In the genomic region with DNA sequence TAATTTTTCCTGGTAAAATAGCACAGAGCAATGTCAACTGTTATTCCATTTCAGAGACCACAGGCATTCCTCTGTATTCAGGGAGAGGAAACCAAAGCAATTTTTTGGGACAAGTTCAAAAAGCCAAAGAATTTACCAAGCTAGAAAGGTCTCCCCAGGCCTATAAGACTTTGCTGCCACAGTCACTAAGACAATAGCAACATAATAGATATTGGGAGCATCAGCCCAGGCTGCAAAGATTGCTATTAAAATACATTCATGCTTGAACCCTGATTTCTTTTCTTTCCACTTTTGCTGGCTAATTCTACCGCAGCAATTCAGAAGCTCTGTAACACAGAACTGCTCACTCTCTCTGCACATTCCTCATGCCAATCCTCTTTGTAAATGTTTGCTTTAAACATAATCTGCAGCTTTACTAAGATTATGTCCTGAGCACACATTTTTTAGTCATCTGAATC, we compare ENCODE assay signal across 2 cellular contexts.
TF ChIP-seq lines count a peak whose summit lies in the region.

No MANE protein-coding gene starts in this region.

TF ChIP-seq in SK-N-SH, 30 proteins besides CTCF, POLR2A, EP300 and RAD21 (continued from another document):
- TF ChIP-seq FOXM1 (IDR thresholded peaks at IDR 0.05; ENCODE audit: low read depth) = no peak
- TF ChIP-seq TEAD4 (IDR thresholded peaks at IDR 0.05; ENCODE audit: borderline replicate concordance, insufficient read depth) = peak; percentile 80
- TF ChIP-seq SIN3A (IDR thresholded peaks at IDR 0.05; ENCODE audit: borderline replicate concordance, low read depth, low read length) = no peak
- TF ChIP-seq, protein P1, sequence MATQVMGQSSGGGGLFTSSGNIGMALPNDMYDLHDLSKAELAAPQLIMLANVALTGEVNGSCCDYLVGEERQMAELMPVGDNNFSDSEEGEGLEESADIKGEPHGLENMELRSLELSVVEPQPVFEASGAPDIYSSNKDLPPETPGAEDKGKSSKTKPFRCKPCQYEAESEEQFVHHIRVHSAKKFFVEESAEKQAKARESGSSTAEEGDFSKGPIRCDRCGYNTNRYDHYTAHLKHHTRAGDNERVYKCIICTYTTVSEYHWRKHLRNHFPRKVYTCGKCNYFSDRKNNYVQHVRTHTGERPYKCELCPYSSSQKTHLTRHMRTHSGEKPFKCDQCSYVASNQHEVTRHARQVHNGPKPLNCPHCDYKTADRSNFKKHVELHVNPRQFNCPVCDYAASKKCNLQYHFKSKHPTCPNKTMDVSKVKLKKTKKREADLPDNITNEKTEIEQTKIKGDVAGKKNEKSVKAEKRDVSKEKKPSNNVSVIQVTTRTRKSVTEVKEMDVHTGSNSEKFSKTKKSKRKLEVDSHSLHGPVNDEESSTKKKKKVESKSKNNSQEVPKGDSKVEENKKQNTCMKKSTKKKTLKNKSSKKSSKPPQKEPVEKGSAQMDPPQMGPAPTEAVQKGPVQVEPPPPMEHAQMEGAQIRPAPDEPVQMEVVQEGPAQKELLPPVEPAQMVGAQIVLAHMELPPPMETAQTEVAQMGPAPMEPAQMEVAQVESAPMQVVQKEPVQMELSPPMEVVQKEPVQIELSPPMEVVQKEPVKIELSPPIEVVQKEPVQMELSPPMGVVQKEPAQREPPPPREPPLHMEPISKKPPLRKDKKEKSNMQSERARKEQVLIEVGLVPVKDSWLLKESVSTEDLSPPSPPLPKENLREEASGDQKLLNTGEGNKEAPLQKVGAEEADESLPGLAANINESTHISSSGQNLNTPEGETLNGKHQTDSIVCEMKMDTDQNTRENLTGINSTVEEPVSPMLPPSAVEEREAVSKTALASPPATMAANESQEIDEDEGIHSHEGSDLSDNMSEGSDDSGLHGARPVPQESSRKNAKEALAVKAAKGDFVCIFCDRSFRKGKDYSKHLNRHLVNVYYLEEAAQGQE (IDR thresholded peaks at IDR 0.05; ENCODE audit: low read depth, low read length) = no peak
- 0 out of 2 replicates have a peak, but pooled peaks have one; percentile 9 for TF ChIP-seq FOSL2 (IDR thresholded peaks at IDR 0.05; ENCODE audit: borderline replicate concordance, low read depth)
- peak; percentile 39; the same call in 1 of the 2 replicates for TF ChIP-seq JUND (IDR thresholded peaks at IDR 0.05)
- TF ChIP-seq, protein P2, sequence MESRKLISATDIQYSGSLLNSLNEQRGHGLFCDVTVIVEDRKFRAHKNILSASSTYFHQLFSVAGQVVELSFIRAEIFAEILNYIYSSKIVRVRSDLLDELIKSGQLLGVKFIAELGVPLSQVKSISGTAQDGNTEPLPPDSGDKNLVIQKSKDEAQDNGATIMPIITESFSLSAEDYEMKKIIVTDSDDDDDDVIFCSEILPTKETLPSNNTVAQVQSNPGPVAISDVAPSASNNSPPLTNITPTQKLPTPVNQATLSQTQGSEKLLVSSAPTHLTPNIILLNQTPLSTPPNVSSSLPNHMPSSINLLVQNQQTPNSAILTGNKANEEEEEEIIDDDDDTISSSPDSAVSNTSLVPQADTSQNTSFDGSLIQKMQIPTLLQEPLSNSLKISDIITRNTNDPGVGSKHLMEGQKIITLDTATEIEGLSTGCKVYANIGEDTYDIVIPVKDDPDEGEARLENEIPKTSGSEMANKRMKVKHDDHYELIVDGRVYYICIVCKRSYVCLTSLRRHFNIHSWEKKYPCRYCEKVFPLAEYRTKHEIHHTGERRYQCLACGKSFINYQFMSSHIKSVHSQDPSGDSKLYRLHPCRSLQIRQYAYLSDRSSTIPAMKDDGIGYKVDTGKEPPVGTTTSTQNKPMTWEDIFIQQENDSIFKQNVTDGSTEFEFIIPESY (IDR thresholded peaks at IDR 0.05; ENCODE audit: borderline replicate concordance, low read depth) = 0 out of 2 replicates have a peak, but pooled peaks have one; percentile 8
- TF ChIP-seq, protein P3, sequence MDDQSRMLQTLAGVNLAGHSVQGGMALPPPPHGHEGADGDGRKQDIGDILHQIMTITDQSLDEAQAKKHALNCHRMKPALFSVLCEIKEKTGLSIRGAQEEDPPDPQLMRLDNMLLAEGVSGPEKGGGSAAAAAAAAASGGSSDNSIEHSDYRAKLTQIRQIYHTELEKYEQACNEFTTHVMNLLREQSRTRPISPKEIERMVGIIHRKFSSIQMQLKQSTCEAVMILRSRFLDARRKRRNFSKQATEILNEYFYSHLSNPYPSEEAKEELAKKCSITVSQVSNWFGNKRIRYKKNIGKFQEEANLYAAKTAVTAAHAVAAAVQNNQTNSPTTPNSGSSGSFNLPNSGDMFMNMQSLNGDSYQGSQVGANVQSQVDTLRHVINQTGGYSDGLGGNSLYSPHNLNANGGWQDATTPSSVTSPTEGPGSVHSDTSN (IDR thresholded peaks at IDR 0.05) = peak; percentile 71

TF ChIP-seq in HEK293T, 16 proteins besides CTCF, POLR2A, EP300 and RAD21 (continued from another document):
- TF ChIP-seq SUZ12 (IDR thresholded peaks at IDR 0.05) (no peak), TARDBP (IDR thresholded peaks at IDR 0.05) (no peak), ARNT (IDR thresholded peaks at IDR 0.05) (no peak), NFRKB (IDR thresholded peaks at IDR 0.05) (no peak), ZNF384 (IDR thresholded peaks at IDR 0.05) (no peak), SP1 (IDR thresholded peaks at IDR 0.05) (no peak), BHLHE40 (IDR thresholded peaks at IDR 0.05; ENCODE audit: borderline replicate concordance) (no peak), FOXM1 (IDR thresholded peaks at IDR 0.05; ENCODE audit: borderline replicate concordance) (no peak), HDGF (IDR thresholded peaks at IDR 0.05; ENCODE audit: borderline replicate concordance) (no peak)
